ENCODE assay signal across 14 cellular contexts in genomic region chr1:85584923-85585322, GRCh38. TPM values are rescaled to one million over a fixed set of nuclear protein-coding genes. Genes with fewer than 3 reads are reported as not detected.
A peak's percentile ranks its signal among the peaks of the same experiment; 100 is the strongest.
DNase-seq lines count a peak whose midpoint lies in the region; ATAC-seq and TF ChIP-seq lines count a peak whose summit lies in the region.
"Had no signal": no experiment of that assay in that cellular context is flagged by ENCODE, and none has a peak within 500 bp of the region (broad histone marks: within the 10 kb centered on the region; RNA-seq: fewer than 3 reads in every experiment).

No MANE protein-coding gene starts in this region.

- H3K4me3 Mint-ChIP-seq in CD8-positive, alpha-beta memory T cell: no peak overlapping the region
- H3K4me3 Mint-ChIP-seq: activated naive CD8-positive, alpha-beta T cell had no signal

- H3K36me3 ChIP-seq in HUES6 (ENCODE audit: control insufficient read depth, insufficient read depth, low read length): peaks cover 28% of the 10 kb centered on the region
- H3K36me3 ChIP-seq in ascending aorta: peaks cover 30 to 33% of the 10 kb centered on the region in 2 donors
- H3K36me3 ChIP-seq in iPS-18a (ENCODE audit: control insufficient read depth, low read depth, low read length): peaks cover 22% of the 10 kb centered on the region
- peaks cover 7 to 20% of the 10 kb centered on the region in 2 donors for H3K36me3 ChIP-seq in thyroid gland
- H3K36me3 ChIP-seq in CD8-positive, alpha-beta memory T cell (ENCODE audit: insufficient read depth, low read length): no peaks in the 10 kb centered on the region
- H3K36me3 ChIP-seq: Peyer's patch had no signal

- peaks cover 5 to 23% (median 16%) of the 10 kb centered on the region in 3 donors for H3K4me1 Mint-ChIP-seq in CD8-positive, alpha-beta memory T cell

- H3K27ac ChIP-seq in HUES6 (ENCODE audit: low read depth, low read length) (peak overlapping the region; percentile 68), ascending aorta (peak overlapping the region; percentile 45 to 92), iPS-18a (ENCODE audit: low read length) (peak overlapping the region; percentile 49), thyroid gland (peak overlapping the region; percentile 6 to 99 (median 99))
- no peak overlapping the region for H3K27ac ChIP-seq in CD8-positive, alpha-beta memory T cell (ENCODE audit: low read depth, low read length)

- no peak for ATAC-seq in HG02981 (IDR thresholded peaks at IDR 0.05; ENCODE audit: unreplicated experiment)

- H3K27me3 ChIP-seq in HUES6 (ENCODE audit: control insufficient read depth, insufficient read depth, low read length) (no peaks in the 10 kb centered on the region), ascending aorta (no peaks in the 10 kb centered on the region), iPS-18a (ENCODE audit: control insufficient read depth, insufficient read depth, low read length) (no peaks in the 10 kb centered on the region), thyroid gland (no peaks in the 10 kb centered on the region)
- peaks cover 3% of the 10 kb centered on the region for H3K27me3 ChIP-seq in CD8-positive, alpha-beta memory T cell (ENCODE audit: insufficient read depth, low read length, poor library complexity, severe bottlenecking)
- H3K27me3 ChIP-seq: Peyer's patch had no signal

- H3K4me3 ChIP-seq in HUES6 (ENCODE audit: low read depth, low read length) (no peak overlapping the region), ascending aorta (peak overlapping the region in 1 of 2 donors; percentile 88), iPS-18a (ENCODE audit: low read length) (no peak overlapping the region), thyroid gland (replicated peaks in 1 of 3) (no peak overlapping the region)
- no peak overlapping the region for H3K4me3 ChIP-seq in CD8-positive, alpha-beta memory T cell (ENCODE audit: low read length)
- H3K4me3 ChIP-seq: Peyer's patch had no signal

- intact Hi-C loops in ascending aorta (cut with DNase I) (loop anchor here (5.0 kb wide), 2 partner anchors 42 to 107 kb away; no protein-coding TSS in a partner anchor), thyroid gland (cut with DNase I) (loop anchor here (10.0 kb wide), 2 partner anchors 110 to 280 kb away; no protein-coding TSS in a partner anchor)

- peaks cover 0 to 6% (median 0%) of the 10 kb centered on the region in 3 donors for H3K36me3 Mint-ChIP-seq in CD8-positive, alpha-beta memory T cell

- WGBS in thyroid gland, 2 donors: 57 to 58% methylated on average over 2 of the region's 2 CpGs

- H3K9me3 Mint-ChIP-seq in CD8-positive, alpha-beta memory T cell: peaks cover 0 to 7% (median 4%) of the 10 kb centered on the region in 5 donors

- no peak overlapping the region for H3K27ac Mint-ChIP-seq in CD8-positive, alpha-beta memory T cell
- H3K27ac Mint-ChIP-seq: activated naive CD8-positive, alpha-beta T cell had no signal

- no peak for TF ChIP-seq POLR2A in thyroid gland (IDR thresholded peaks at IDR 0.05)

- POLR2A ChIA-PET in CD8-positive, alpha-beta memory T cell (lab: Charles Lee): no interaction called here

- H3K4me1 ChIP-seq in HUES6 (ENCODE audit: control insufficient read depth, insufficient read depth, low read length) (peaks cover 43% of the 10 kb centered on the region), ascending aorta (no peaks in the 10 kb centered on the region), iPS-18a (ENCODE audit: control insufficient read depth, low read depth, low read length) (peaks cover 42% of the 10 kb centered on the region), thyroid gland (peaks cover 24 to 29% of the 10 kb centered on the region in 2 donors)
- no peaks in the 10 kb centered on the region for H3K4me1 ChIP-seq in CD8-positive, alpha-beta memory T cell (ENCODE audit: insufficient read depth, low read length)

- TF ChIP-seq CTCF in ascending aorta (IDR thresholded peaks at IDR 0.05): no peak
- TF ChIP-seq CTCF in thyroid gland (IDR thresholded peaks at IDR 0.05): no peak

- DNase-seq in ascending aorta (ENCODE audit: low spot score in 2 of 2) (no peak), thyroid gland (no peak), HUDEP-2 (lab: John Stamatoyannopoulos, UW; ENCODE audit: unreplicated experiment in 76 of 76) (no peak)
- DNase-seq in CD8-positive, alpha-beta memory T cell: no peak
- DNase-seq in stimulated activated CD4-positive, alpha-beta T cell treated with anti-CD3 and anti-CD28 coated beads, Interleukin-15, amount 100 ng/mL, for 24 hours: no peak
- DNase-seq: effector CD4-positive, alpha-beta T cell; hypothalamus; KBM-7; NCI-H2171; Peyer's patch had no signal

- CTCF ChIA-PET in CD8-positive, alpha-beta memory T cell (lab: Charles Lee): no interaction called here

- no peaks in the 10 kb centered on the region; the same call in 1 of the 2 replicates for H3K9me3 ChIP-seq in HUES6 (ENCODE audit: control insufficient read depth, insufficient read depth, low read depth, low read length)
- H3K9me3 ChIP-seq in ascending aorta: no peaks in the 10 kb centered on the region
- H3K9me3 ChIP-seq in iPS-18a (ENCODE audit: control insufficient read depth, low read depth, low read length): no peaks in the 10 kb centered on the region
- no peaks in the 10 kb centered on the region for H3K9me3 ChIP-seq in thyroid gland
- H3K9me3 ChIP-seq in CD8-positive, alpha-beta memory T cell (ENCODE audit: low read length): no peaks in the 10 kb centered on the region
- H3K9me3 ChIP-seq: Peyer's patch had no signal

- H3K27me3 Mint-ChIP-seq in CD8-positive, alpha-beta memory T cell: peaks cover 26 to 61% of the 10 kb centered on the region in 2 donors

- no peak overlapping the region for H3K9ac ChIP-seq in HUES6 (ENCODE audit: low read length)
- no peak overlapping the region for H3K9ac ChIP-seq in iPS-18a (ENCODE audit: low read length)

RNA-seq across cellular contexts. Expression of gene CCN1, which starts 4.4 kb away (rescaled TPM):
- total RNA-seq in ascending aorta (933 TPM), thyroid gland (10 to 100 TPM; 20.6 to 63.4 (median 47.6) TPM)
- total RNA-seq in CD8-positive, alpha-beta memory T cell: under 1 TPM in 1 of 2 experiments, not detected in 1; 0.09 TPM
- polyA plus RNA-seq in CD8-positive, alpha-beta memory T cell: not detected

Comparison
In these comparisons a context has a peak if more than half of its experiments do, and no peak if none do; other contexts are left out.
1. RNA of gene CCN1, which starts 4.4 kb away (total RNA-seq): 933 TPM in ascending aorta (single experiment) and 20.6 to 63.4 TPM in thyroid gland; 0.09 TPM in CD8-positive, alpha-beta memory T cell; every median in the first group is over 10 times any median in the second.